ENCODE assay signal across 13 cellular contexts in the genomic region with DNA sequence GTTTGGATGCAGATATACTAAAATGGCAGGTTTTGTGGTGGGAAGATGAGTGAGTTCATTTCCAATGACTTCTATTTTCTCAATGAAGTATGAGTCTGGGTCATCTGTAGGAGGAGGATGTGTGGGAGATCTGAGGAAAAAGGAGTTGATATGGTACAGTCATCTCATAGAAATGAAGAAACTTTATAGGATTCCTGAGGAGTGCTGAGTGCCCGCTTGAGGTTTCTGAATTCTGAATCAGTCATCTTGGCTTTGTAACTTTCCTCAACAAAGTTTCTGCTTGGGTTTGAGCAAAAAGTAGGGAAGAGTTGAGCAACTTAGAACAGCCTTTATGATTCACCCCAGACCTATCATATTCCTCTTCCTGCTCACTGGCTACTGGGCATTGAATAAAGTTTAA.
DNase-seq lines count a peak whose midpoint lies in the region; ATAC-seq and TF ChIP-seq lines count a peak whose summit lies in the region.
"Had no signal": no experiment of that assay in that cellular context is flagged by ENCODE, and none has a peak within 500 bp of the region (broad histone marks: within the 10 kb centered on the region; RNA-seq: fewer than 3 reads in every experiment).

No MANE protein-coding gene starts in this region.

- peak overlapping the region in 1 of 2 donors; percentile 60 for H3K27ac Mint-ChIP-seq in activated naive CD4-positive, alpha-beta T cell treated with anti-CD3 and anti-CD28 coated beads, Interleukin-2, amount 50 U/mL, for 72 hours
- no peak overlapping the region for H3K27ac Mint-ChIP-seq in glutamatergic neuron (ENCODE audit: unreplicated experiment)
- H3K27ac Mint-ChIP-seq in T-helper 2 cell treated with Interferon-gamma antibody and Interleukin-4, amounts not matched to agents 5 μg/mL and 100 μg/mL, for 36 hours: no peak overlapping the region
- H3K27ac Mint-ChIP-seq: memory B cell had no signal

- no peaks in the 10 kb centered on the region for H3K4me1 Mint-ChIP-seq in glutamatergic neuron (ENCODE audit: low read depth, unreplicated experiment)
- H3K4me1 Mint-ChIP-seq in T-helper 2 cell treated with Interferon-gamma antibody and Interleukin-4, amounts not matched to agents 5 μg/mL and 100 μg/mL, for 36 hours (ENCODE audit: low read depth): no peaks in the 10 kb centered on the region
- H3K4me1 Mint-ChIP-seq: memory B cell had no signal

- H3K36me3 Mint-ChIP-seq in activated naive CD4-positive, alpha-beta T cell treated with anti-CD3 and anti-CD28 coated beads, Interleukin-2, amount 50 U/mL, for 72 hours: peaks cover 0 to 7% of the 10 kb centered on the region in 2 donors
- no peaks in the 10 kb centered on the region for H3K36me3 Mint-ChIP-seq in glutamatergic neuron (ENCODE audit: unreplicated experiment)
- H3K36me3 Mint-ChIP-seq in T-helper 2 cell treated with Interferon-gamma antibody and Interleukin-4, amounts not matched to agents 5 μg/mL and 100 μg/mL, for 36 hours (ENCODE audit: low read depth): peaks cover 2% of the 10 kb centered on the region
- H3K36me3 Mint-ChIP-seq: memory B cell had no signal

- TF ChIP-seq CTCF in fibroblast of mammary gland (conservative IDR thresholded peaks at IDR 0.05; ENCODE audit: control insufficient read depth, insufficient read depth, low read depth, low read length) (no peak), glutamatergic neuron (IDR thresholded peaks at IDR 0.05; ENCODE audit: partially characterized antibody, unreplicated experiment) (no peak)

- peak; percentile 14 to 61 for ATAC-seq in activated naive CD4-positive, alpha-beta T cell treated with anti-CD3 and anti-CD28 coated beads, Interleukin-2, amount 50 U/mL, for 72 hours

- H3K4me3 ChIP-seq in fibroblast of mammary gland (ENCODE audit: control insufficient read depth, low read depth, low read length): no peak overlapping the region
- H3K4me3 ChIP-seq: hepatocyte, testis had no signal

- peaks cover 3 to 11% of the 10 kb centered on the region in 2 donors for H3K9me3 Mint-ChIP-seq in activated naive CD4-positive, alpha-beta T cell treated with anti-CD3 and anti-CD28 coated beads, Interleukin-2, amount 50 U/mL, for 72 hours
- peaks cover 1% of the 10 kb centered on the region for H3K9me3 Mint-ChIP-seq in glutamatergic neuron (ENCODE audit: unreplicated experiment)
- peaks cover 9% of the 10 kb centered on the region for H3K9me3 Mint-ChIP-seq in T-helper 2 cell treated with Interferon-gamma antibody and Interleukin-4, amounts not matched to agents 5 μg/mL and 100 μg/mL, for 36 hours

- no peak overlapping the region for H3K4me3 Mint-ChIP-seq in glutamatergic neuron (ENCODE audit: unreplicated experiment)
- no peak overlapping the region for H3K4me3 Mint-ChIP-seq in T-helper 2 cell treated with Interferon-gamma antibody and Interleukin-4, amounts not matched to agents 5 μg/mL and 100 μg/mL, for 36 hours
- H3K4me3 Mint-ChIP-seq: memory B cell had no signal

- DNase-seq in activated naive CD4-positive, alpha-beta T cell treated with anti-CD3 and anti-CD28 coated beads, Interleukin-2, amount 50 U/mL, for 72 hours (ENCODE audit: low spot score in 2 of 2): no peak
- DNase-seq in activated naive CD4-positive, alpha-beta T cell treated with anti-CD3 and anti-CD28 coated beads, Interleukin-2, amount 50 U/mL, for 16 hours: no peak
- DNase-seq in RKO (ENCODE audit: low spot score) (peak; percentile 66), fibroblast of mammary gland (ENCODE audit: low read depth) (peak; percentile 96), stromal cell of bone marrow (ENCODE audit: low read depth) (peak; percentile 92), glutamatergic neuron (no peak)
- no peak for DNase-seq in T-helper 2 cell treated with Interferon-gamma antibody and Interleukin-4, amounts not matched to agents 5 μg/mL and 100 μg/mL, for 36 hours (ENCODE audit: low spot score)
- DNase-seq in stimulated activated naive CD4-positive, alpha-beta T cell treated with Interleukin-2 at 50 U/mL for 16 hours (lab: John Stamatoyannopoulos, UW): no peak
- DNase-seq: BE2C, GF-D8, testis had no signal

- H3K27me3 Mint-ChIP-seq in glutamatergic neuron (ENCODE audit: unreplicated experiment): no peaks in the 10 kb centered on the region
- H3K27me3 Mint-ChIP-seq in T-helper 2 cell treated with Interferon-gamma antibody and Interleukin-4, amounts not matched to agents 5 μg/mL and 100 μg/mL, for 36 hours (ENCODE audit: low read depth): no peaks in the 10 kb centered on the region

Comparison
In these comparisons a context has a peak if more than half of its experiments do, and no peak if none do; other contexts are left out.
1. DNase-seq: peak in RKO (single experiment), fibroblast of mammary gland (single experiment) and stromal cell of bone marrow (single experiment); none in activated naive CD4-positive, alpha-beta T cell treated with anti-CD3 and anti-CD28 coated beads, Interleukin-2, amount 50 U/mL, for 72 hours (0 of 2), activated naive CD4-positive, alpha-beta T cell treated with anti-CD3 and anti-CD28 coated beads, Interleukin-2, amount 50 U/mL, for 16 hours (single experiment), glutamatergic neuron (single experiment), T-helper 2 cell treated with Interferon-gamma antibody and Interleukin-4, amounts not matched to agents 5 μg/mL and 100 μg/mL, for 36 hours (single experiment) and stimulated activated naive CD4-positive, alpha-beta T cell treated with Interleukin-2 at 50 U/mL for 16 hours (single experiment).